In the genomic region with DNA sequence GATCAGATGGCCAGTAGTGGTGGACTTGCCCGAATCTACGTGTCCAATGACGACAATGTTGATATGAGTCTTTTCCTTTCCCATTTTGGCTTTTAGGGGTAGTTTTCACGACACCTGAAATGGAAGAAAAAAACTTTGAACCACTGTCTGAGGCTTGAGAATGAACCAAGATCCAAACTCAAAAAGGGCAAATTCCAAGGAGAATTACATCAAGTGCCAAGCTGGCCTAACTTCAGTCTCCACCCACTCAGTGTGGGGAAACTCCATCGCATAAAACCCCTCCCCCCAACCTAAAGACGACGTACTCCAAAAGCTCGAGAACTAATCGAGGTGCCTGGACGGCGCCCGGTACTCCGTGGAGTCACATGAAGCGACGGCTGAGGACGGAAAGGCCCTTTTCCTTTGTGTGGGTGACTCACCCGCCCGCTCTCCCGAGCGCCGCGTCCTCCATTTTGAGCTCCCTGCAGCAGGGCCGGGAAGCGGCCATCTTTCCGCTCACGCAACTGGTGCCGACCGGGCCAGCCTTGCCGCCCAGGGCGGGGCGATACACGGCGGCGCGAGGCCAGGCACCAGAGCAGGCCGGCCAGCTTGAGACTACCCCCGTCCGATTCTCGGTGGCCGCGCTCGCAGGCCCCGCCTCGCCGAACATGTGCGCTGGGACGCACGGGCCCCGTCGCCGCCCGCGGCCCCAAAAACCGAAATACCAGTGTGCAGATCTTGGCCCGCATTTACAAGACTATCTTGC, we compare ENCODE assay signal across 8 cellular contexts. TPM values are rescaled to one million over a fixed set of nuclear protein-coding genes. Genes with fewer than 3 reads are reported as not detected.
DNase-seq lines count a peak whose midpoint lies in the region; ATAC-seq, FAIRE-seq and TF ChIP-seq lines count a peak whose summit lies in the region.

No MANE protein-coding gene starts in this region.

- H3K27ac ChIP-seq in neutrophil (peak overlapping the region; percentile 95), stomach smooth muscle (ENCODE audit: low read length) (peak overlapping the region; percentile 99)

- H3K36me3 ChIP-seq in neutrophil, result peaks cover 37% of the 10 kb centered on the region
- H3K36me3 ChIP-seq in stomach smooth muscle (ENCODE audit: control insufficient read depth in 2 of 2, insufficient read depth in 2 of 2, low read length in 2 of 2), result peaks cover 26 to 43% of the 10 kb centered on the region in 2 donors

- no peak for TF ChIP-seq CTCF in neutrophil (IDR thresholded peaks at IDR 0.05)

- H3K4me3 ChIP-seq in neutrophil (ENCODE audit: low read depth in 1 of 2, low read length in 1 of 2) (peak overlapping the region; percentile 88 to 98), stomach smooth muscle (ENCODE audit: low read length in 2 of 2) (peak overlapping the region; percentile 98 to 99)

- no peaks in the 10 kb centered on the region for H3K27me3 ChIP-seq in neutrophil
- no peaks in the 10 kb centered on the region for H3K27me3 ChIP-seq in stomach smooth muscle (ENCODE audit: control insufficient read depth in 1 of 2, insufficient read depth in 2 of 2, low read length in 2 of 2)

- DNase-seq in DMS153 (lab: John Stamatoyannopoulos, UW) (peak; percentile 30), HK-2 (ENCODE audit: unreplicated experiment) (peak; percentile 74), SK-N-DZ (ENCODE audit: low spot score) (peak; percentile 38), frontal cortex (ENCODE audit: low spot score in 2 of 2) (peak; percentile 46)
- DNase-seq in activated naive CD4-positive, alpha-beta T cell treated with Interleukin-2 at 50 U/mL for 16 hours, result peak; percentile 86

- H3K4me1 ChIP-seq in neutrophil (ENCODE audit: control insufficient read depth in 1 of 2, insufficient read depth in 1 of 2, low read depth in 1 of 2, low read length in 1 of 2) (peaks cover 59 to 63% of the 10 kb centered on the region in 2 experiments), stomach smooth muscle (ENCODE audit: control insufficient read depth, insufficient read depth, low read length) (peaks cover 41% of the 10 kb centered on the region)

- ATAC-seq in HG03521 (IDR thresholded peaks at IDR 0.05; ENCODE audit: unreplicated experiment), result no peak

- no peaks in the 10 kb centered on the region for H3K9me3 ChIP-seq in neutrophil
- H3K9me3 ChIP-seq in stomach smooth muscle (ENCODE audit: control insufficient read depth in 2 of 2, low read length in 2 of 2), result no peaks in the 10 kb centered on the region

- H3K9ac ChIP-seq in stomach smooth muscle (ENCODE audit: low read length in 2 of 2), result peak overlapping the region; percentile 98 to 100

- no peak for FAIRE-seq in frontal cortex (lab: Jason Lieb, UNC)

RNA-seq across cellular contexts. Expression of a gene that starts 0.7 kb away (rescaled TPM):
- polyA plus RNA-seq in SK-N-DZ (2014; cell fraction: cytosol; rRNA removed), result 8,920 and 9,808 TPM in 2 replicates
- 3,279 and 4,441 TPM in 2 replicates for polyA plus RNA-seq in SK-N-DZ (2014; cell fraction: nucleus; rRNA removed)
- total RNA-seq in frontal cortex, result 20,614 TPM

RNA-seq across cellular contexts. Expression of a gene that starts 58.6 kb away (rescaled TPM):
- polyA plus RNA-seq in SK-N-DZ (2014; cell fraction: cytosol; rRNA removed), result 20.1 and 25.6 TPM in 2 replicates
- 29.4 and 30.2 TPM in 2 replicates for polyA plus RNA-seq in SK-N-DZ (2014; cell fraction: nucleus; rRNA removed)
- total RNA-seq in frontal cortex, result 19.6 TPM

Comparison
In these comparisons a context has a peak if more than half of its experiments do, and no peak if none do; other contexts are left out.
1. DNase-seq: peak in every context shown above with its lines; median percentile 86 in activated naive CD4-positive, alpha-beta T cell treated with Interleukin-2 at 50 U/mL for 16 hours; 74 in HK-2; 46 in frontal cortex; 38 in SK-N-DZ; 30 in DMS153.